14 cellular contexts compared by ENCODE assay signal in the genomic region with DNA sequence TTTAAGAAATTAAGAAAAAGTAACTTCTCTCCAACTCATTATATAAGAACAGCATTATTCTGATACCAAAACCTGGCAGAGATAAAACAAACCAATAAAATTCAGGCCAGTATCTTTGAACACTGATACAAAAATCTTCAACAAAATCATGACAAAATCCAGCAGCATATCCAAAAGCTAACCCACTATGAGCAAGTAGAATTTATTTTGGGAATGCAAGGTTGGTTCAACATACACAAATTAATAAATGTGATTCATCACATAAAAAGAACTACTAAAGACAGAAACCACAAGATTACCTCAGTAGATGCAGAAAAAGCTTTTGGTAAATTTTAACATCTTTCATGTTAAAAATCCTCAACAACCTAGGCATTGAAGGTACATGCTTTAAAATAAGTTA. TPM values are rescaled to one million over a fixed set of nuclear protein-coding genes. Genes with fewer than 3 reads are reported as not detected.
DNase-seq lines count a peak whose midpoint lies in the region; ATAC-seq, FAIRE-seq and TF ChIP-seq lines count a peak whose summit lies in the region.
"Had no signal": no experiment of that assay in that cellular context is flagged by ENCODE, and none has a peak within 500 bp of the region (broad histone marks: within the 10 kb centered on the region; RNA-seq: fewer than 3 reads in every experiment).

No MANE protein-coding gene starts in this region.

- H3K9me3 ChIP-seq in A549 (peaks cover 64% of the 10 kb centered on the region), BLaER1 (peaks cover 100% of the 10 kb centered on the region), K562 (replicated peaks; ENCODE audit: control insufficient read depth, insufficient read depth, low read depth, low read length) (no peaks in the 10 kb centered on the region)

- H3K36me3 Mint-ChIP-seq in progenitor cell of endocrine pancreas (ENCODE audit: insufficient read depth) = peaks cover 76% of the 10 kb centered on the region

- POLR2A ChIA-PET in A549 (lab: Yijun Ruan, JAX) = no interaction called here
- POLR2A ChIA-PET in K562 (lab: Yijun Ruan, JAX) = no interaction called here

- no peaks in the 10 kb centered on the region for H3K27me3 Mint-ChIP-seq in progenitor cell of endocrine pancreas
- H3K27me3 Mint-ChIP-seq: CD4-positive, CD25-positive, alpha-beta regulatory T cell had no signal

- peaks cover 38% of the 10 kb centered on the region for H3K9me3 Mint-ChIP-seq in progenitor cell of endocrine pancreas (ENCODE audit: low read depth)

- H3K4me3 Mint-ChIP-seq in progenitor cell of endocrine pancreas (ENCODE audit: low read depth) = no peak overlapping the region
- H3K4me3 Mint-ChIP-seq: HFFc6 had no signal

- CTCF ChIA-PET in A549 (lab: Yijun Ruan, JAX) (no interaction called here), K562 (lab: Yijun Ruan, JAX; ENCODE audit: low intra/inter-chr PET ratio) (no interaction called here)

- ATAC-seq in A549 (no peak), K562 (no peak), HG03135 (IDR thresholded peaks at IDR 0.05; ENCODE audit: unreplicated experiment) (no peak), SK-N-SH treated with all-trans-retinoic acid at 6 μM for 48 hours (no peak)

- H3K27ac Mint-ChIP-seq in progenitor cell of endocrine pancreas = peak overlapping the region; percentile 69
- H3K27ac Mint-ChIP-seq: HFFc6 had no signal

- in situ Hi-C loops in K562 (cut with MboI) = no loop called here

- FAIRE-seq in A549 (lab: Jason Lieb, UNC) = peak; percentile 81
- FAIRE-seq in K562 (lab: Jason Lieb, UNC) = no peak
- FAIRE-seq: H1 had no signal

- TF ChIP-seq RAD21 in A549 (conservative IDR thresholded peaks at IDR 0.05 in 1 of 2, IDR thresholded peaks at IDR 0.05 in 1 of 2) = no peak
- no peak for TF ChIP-seq RAD21 in K562 (CRISPR knock-in tag; conservative IDR thresholded peaks at IDR 0.05 in 1 of 2, IDR thresholded peaks at IDR 0.05 in 1 of 2)

- H2AFZ ChIP-seq in K562 (ENCODE audit: low read depth, low read length) = no peak overlapping the region

- H3K4me1 Mint-ChIP-seq in progenitor cell of endocrine pancreas (ENCODE audit: low read depth) = no peaks in the 10 kb centered on the region

- peaks cover 98% of the 10 kb centered on the region for H3K36me3 ChIP-seq in BLaER1
- no peaks in the 10 kb centered on the region for H3K36me3 ChIP-seq in K562 (ENCODE audit: control insufficient read depth, insufficient read depth, low read length)

- TF ChIP-seq CTCF in A549 (IDR thresholded peaks at IDR 0.05) = no peak
- TF ChIP-seq CTCF in K562 (IDR thresholded peaks at IDR 0.05 in 2 of 3, conservative IDR thresholded peaks at IDR 0.05 in 1 of 3; ENCODE audit: insufficient read depth in 2 of 3, low read depth in 1 of 3, low read length in 3 of 3) = no peak
- no peak for TF ChIP-seq CTCF in progenitor cell of endocrine pancreas (IDR thresholded peaks at IDR 0.05; ENCODE audit: unreplicated experiment)

- H3K4me2 ChIP-seq in A549 = no peak overlapping the region
- no peak overlapping the region for H3K4me2 ChIP-seq in BLaER1
- H3K4me2 ChIP-seq in K562 (ENCODE audit: insufficient read depth, low read length) = no peak overlapping the region

- no peaks in the 10 kb centered on the region for H3K9me1 ChIP-seq in K562 (ENCODE audit: control insufficient read depth, insufficient read depth, low read length)

- H3K9ac ChIP-seq in BLaER1 (no peak overlapping the region), K562 (ENCODE audit: insufficient read depth in 1 of 2, low read depth in 2 of 2, low read length in 2 of 2) (no peak overlapping the region)

- DNase-seq in A549 (ENCODE audit: low read depth in 1 of 2, low spot score in 1 of 2) (no peak), K562 (ENCODE audit: extremely low read depth in 1 of 4, low spot score in 3 of 4) (no peak), progenitor cell of endocrine pancreas (ENCODE audit: low spot score, unreplicated experiment) (no peak), NCI-H2029 treated with DMSO at 0.1 percent for 48 hours (lab: John Stamatoyannopoulos, UW) (no peak)
- DNase-seq: CD4-positive, CD25-positive, alpha-beta regulatory T cell; DMS53; GF-D8; HFFc6 had no signal

- H3K4me3 ChIP-seq in A549 = no peak overlapping the region
- peak overlapping the region; percentile 42 for H3K4me3 ChIP-seq in BLaER1
- no peak overlapping the region for H3K4me3 ChIP-seq in K562
- H3K4me3 ChIP-seq: HAP-1 had no signal

- no peaks in the 10 kb centered on the region; the same call in 1 of the 2 replicates for H3K27me3 ChIP-seq in BLaER1
- no peaks in the 10 kb centered on the region for H3K27me3 ChIP-seq in K562 (ENCODE audit: control insufficient read depth in 2 of 2, insufficient read depth in 2 of 2, low read length in 2 of 2)

- TF ChIP-seq POLR2A in A549 (IDR thresholded peaks at IDR 0.05; ENCODE audit: low read length) = no peak
- TF ChIP-seq POLR2A in K562 (conservative IDR thresholded peaks at IDR 0.05) = no peak

- H3K79me2 ChIP-seq in K562 (ENCODE audit: control insufficient read depth, insufficient read depth, low read length) = no peaks in the 10 kb centered on the region

- intact Hi-C loops in K562 (cut with micrococcal nuclease) = no loop called here

- no peaks in the 10 kb centered on the region for H3K4me1 ChIP-seq in A549
- H3K4me1 ChIP-seq in BLaER1 = no peaks in the 10 kb centered on the region
- no peaks in the 10 kb centered on the region for H3K4me1 ChIP-seq in K562 (replicated peaks in 1 of 2; ENCODE audit: control insufficient read depth in 2 of 2, insufficient read depth in 2 of 2, low read length in 2 of 2)
- H3K4me1 ChIP-seq: HAP-1 had no signal

- no peak for TF ChIP-seq EP300 in A549 (IDR thresholded peaks at IDR 0.05)
- no peak for TF ChIP-seq EP300 in K562 (IDR thresholded peaks at IDR 0.05; ENCODE audit: low read length)

- peaks cover 57% of the 10 kb centered on the region for H4K20me1 ChIP-seq in BLaER1
- no peaks in the 10 kb centered on the region for H4K20me1 ChIP-seq in K562 (replicated peaks; ENCODE audit: control insufficient read depth, insufficient read depth, low read length)

- BruUV-seq in K562 (replicated peaks; lab: Mats Ljungman, UMichigan) = no TSS peak

- H3K27ac ChIP-seq in A549 (no peak overlapping the region), BLaER1 (no peak overlapping the region), K562 (ENCODE audit: extremely low read depth, low read depth, low read length) (no peak overlapping the region)
- H3K27ac ChIP-seq: HL-60 had no signal

TF ChIP-seq in A549, 52 proteins besides CTCF, POLR2A, EP300 and RAD21 (continues in another document):
- TF ChIP-seq KDM1A (IDR thresholded peaks at IDR 0.05; ENCODE audit: low read depth) = no peak
- no peak for TF ChIP-seq HOXB5 (CRISPR knock-in tag; IDR thresholded peaks at IDR 0.05)
- TF ChIP-seq ZNF302 (CRISPR knock-in tag; IDR thresholded peaks at IDR 0.05) = no peak
- no peak for TF ChIP-seq POLR2AphosphoS2 (conservative IDR thresholded peaks at IDR 0.05; ENCODE audit: low read length)

TF ChIP-seq in K562, 482 proteins besides CTCF, POLR2A, EP300 and RAD21:
- TF ChIP-seq, protein P1, sequence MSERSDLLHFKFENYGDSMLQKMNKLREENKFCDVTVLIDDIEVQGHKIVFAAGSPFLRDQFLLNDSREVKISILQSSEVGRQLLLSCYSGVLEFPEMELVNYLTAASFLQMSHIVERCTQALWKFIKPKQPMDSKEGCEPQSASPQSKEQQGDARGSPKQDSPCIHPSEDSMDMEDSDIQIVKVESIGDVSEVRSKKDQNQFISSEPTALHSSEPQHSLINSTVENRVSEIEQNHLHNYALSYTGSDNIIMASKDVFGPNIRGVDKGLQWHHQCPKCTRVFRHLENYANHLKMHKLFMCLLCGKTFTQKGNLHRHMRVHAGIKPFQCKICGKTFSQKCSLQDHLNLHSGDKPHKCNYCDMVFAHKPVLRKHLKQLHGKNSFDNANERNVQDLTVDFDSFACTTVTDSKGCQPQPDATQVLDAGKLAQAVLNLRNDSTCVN (CRISPR knock-in tag; IDR thresholded peaks at IDR 0.05) = no peak
- 0 out of 2 replicates have a peak, but pooled peaks have one; percentile 60 for TF ChIP-seq ZNF324 (CRISPR knock-in tag; IDR thresholded peaks at IDR 0.05)

TF ChIP-seq in SK-N-SH treated with all-trans-retinoic acid at 6 μM for 48 hours, 23 proteins besides CTCF, POLR2A, EP300 and RAD21:
- no peak for TF ChIP-seq TCF4 (CRISPR knock-in tag; IDR thresholded peaks at IDR 0.05; ENCODE audit: borderline replicate concordance)

RNA-seq across cellular contexts. Expression of a gene that starts 12.3 kb away (rescaled TPM):
- polyA plus RNA-seq in A549 (2011; rRNA removed) = 0.76 and 0.89 TPM in 2 replicates
- polyA plus RNA-seq in A549 (2012; cell fraction: cytosol; rRNA removed) = 0.18 and 0.25 TPM in 2 replicates
- 0.29 and 0.34 TPM in 2 replicates for polyA plus RNA-seq in A549 (2012; cell fraction: nucleus; rRNA removed)
- 0.17 to 0.50 TPM (median 0.24 TPM) in 3 replicates for polyA plus RNA-seq in A549 (2017; fragmentation: RNase III; extraction: RNeasy Plus Mini Kit Qiagen cat#74134 plus additional on column Dnase treatment)
- 0.83 and 1.4 TPM in 2 replicates for polyA minus RNA-seq in A549 (2011; rRNA and poly(A)+ RNA removed)
- total RNA-seq in K562 (2011; cell fraction: chromatin; rRNA removed; ENCODE audit: low replicate concordance) = 8.4 and 14.8 TPM in 2 replicates
- 6.4 and 6.5 TPM in 2 replicates for total RNA-seq in K562 (2011; cell fraction: nucleolus; rRNA removed)
- 9.8 and 12.1 TPM in 2 replicates for total RNA-seq in K562 (2011; cell fraction: nucleoplasm; rRNA removed)
- total RNA-seq in K562 (2014; rRNA removed) = 2.6 TPM in 2 replicates
- 5.8 TPM in 2 replicates for total RNA-seq in K562 (2014; rRNA removed; fragmentation: Illumina TruSeq; extraction: Trizol)
- total RNA-seq in K562 (2015; rRNA removed; fragmentation: Illumina TruSeq; extraction: Trizol) = 5.7 and 6.7 TPM in 2 replicates
- 4.3 TPM in 2 replicates for total RNA-seq in K562 (2021)
- 3.2 and 5.9 TPM in 2 replicates for polyA plus RNA-seq in K562 (2011; rRNA removed)
- 1.6 and 4.6 TPM in 2 replicates for polyA plus RNA-seq in K562 (2011; cell fraction: cytosol; rRNA removed)
- polyA plus RNA-seq in K562 (2011; cell fraction: nucleus; rRNA removed) = 4.1 and 10.4 TPM in 2 replicates
- polyA plus RNA-seq in K562 (2012) = 1.4 and 3.5 TPM in 2 replicates
- polyA plus RNA-seq in K562 (2014; fragmentation: Illumina TruSeq; extraction: Trizol) = 2.7 and 3.2 TPM in 2 replicates
- polyA plus RNA-seq in K562 (2014; fragmentation: Nextera tagmentation; extraction: Ambion mirVana) = 1 to 10 TPM; 1.0 to 1.1 TPM
- polyA plus RNA-seq in K562 (2014; rRNA removed) = 2.2 and 4.4 TPM in 2 replicates
- 5.5 and 11.9 TPM in 2 replicates for polyA minus RNA-seq in K562 (2011; rRNA and poly(A)+ RNA removed)
- polyA minus RNA-seq in K562 (2011; cell fraction: cytosol; rRNA and poly(A)+ RNA removed) = 1.0 and 5.0 TPM in 2 replicates
- 4.1 and 5.7 TPM in 2 replicates for polyA minus RNA-seq in K562 (2011; cell fraction: nucleus; rRNA and poly(A)+ RNA removed)
- 149 TPM in 2 replicates for total RNA-seq in progenitor cell of endocrine pancreas
